ENCODE assay signal across 1 cellular context in genomic region chr3:14150078-14150477, GRCh38.
TF ChIP-seq lines count a peak whose summit lies in the region.

No MANE protein-coding gene starts in this region.

TF ChIP-seq in WTC11, 78 proteins besides CTCF, POLR2A, EP300 and RAD21 (continued from another document):
- TF ChIP-seq ZNF532 (CRISPR knock-in tag; IDR thresholded peaks at IDR 0.05; ENCODE audit: borderline replicate concordance) (no peak), PREB (CRISPR knock-in tag; IDR thresholded peaks at IDR 0.05; ENCODE audit: borderline replicate concordance) (no peak), KAT7 (CRISPR knock-in tag; IDR thresholded peaks at IDR 0.05; ENCODE audit: borderline replicate concordance) (no peak), ZNF396 (CRISPR knock-in tag; IDR thresholded peaks at IDR 0.05; ENCODE audit: borderline replicate concordance) (no peak), SOX15 (CRISPR knock-in tag; IDR thresholded peaks at IDR 0.05) (no peak)
